ENCODE assay signal across 24 cellular contexts in the genomic region with DNA sequence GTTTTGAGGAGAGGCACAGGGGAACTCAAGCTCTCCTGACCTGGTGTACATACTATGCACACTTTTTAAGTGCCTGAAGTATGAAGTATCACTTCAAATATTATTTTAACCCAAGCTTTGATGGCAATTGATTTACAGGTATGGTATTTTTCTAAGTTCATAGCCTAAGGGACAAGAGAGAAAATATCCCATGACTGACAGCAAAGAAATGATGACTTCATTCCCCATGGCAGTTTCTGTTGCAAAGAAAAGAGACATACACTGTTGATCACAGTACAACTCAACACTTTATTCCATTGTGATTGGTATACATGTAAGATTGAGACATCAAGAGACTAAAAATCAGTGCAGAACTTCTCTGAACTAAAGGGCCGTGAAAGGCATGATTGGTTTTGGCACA.
"Had no signal": no experiment of that assay in that cellular context is flagged by ENCODE, and none has a peak within 500 bp of the region (broad histone marks: within the 10 kb centered on the region; RNA-seq: fewer than 3 reads in every experiment).

No MANE protein-coding gene starts in this region.

- H3K9me3 Mint-ChIP-seq: activated CD4-positive, alpha-beta memory T cell treated with anti-CD3 and anti-CD28 coated beads, Interleukin-2, amount 10 ng/mL, durations not matched to agents 7 days and 5 days; activated naive CD8-positive, alpha-beta T cell treated with anti-CD3 and anti-CD28 coated beads for 36 hours; memory B cell; naive thymus-derived CD4-positive, alpha-beta T cell; neural progenitor cell; stimulated activated naive CD8-positive, alpha-beta T cell treated with anti-CD3 and anti-CD28 coated beads, Interleukin-15, amount 100 ng/mL, for 72 hours; T-helper 2 cell treated with Interferon-gamma antibody and Interleukin-4, amounts not matched to agents 5 μg/mL and 100 μg/mL, for 36 hours had no signal

- H3K27ac Mint-ChIP-seq: activated CD4-positive, alpha-beta memory T cell treated with anti-CD3 and anti-CD28 coated beads, Interleukin-2, amount 10 ng/mL, durations not matched to agents 7 days and 5 days; activated CD8-positive, alpha-beta memory T cell treated with anti-CD3 and anti-CD28 coated beads, Interleukin-2, amount 10 ng/mL, durations not matched to agents 7 days and 5 days; activated naive CD8-positive, alpha-beta T cell treated with anti-CD3 and anti-CD28 coated beads for 36 hours; memory B cell; naive thymus-derived CD4-positive, alpha-beta T cell; neural progenitor cell; stimulated activated naive CD8-positive, alpha-beta T cell treated with anti-CD3 and anti-CD28 coated beads, Interleukin-15, amount 100 ng/mL, for 72 hours; T-helper 2 cell treated with Interferon-gamma antibody and Interleukin-4, amounts not matched to agents 5 μg/mL and 100 μg/mL, for 36 hours had no signal

- ATAC-seq: activated CD8-positive, alpha-beta memory T cell treated with anti-CD3 and anti-CD28 coated beads, Interleukin-2, amount 10 ng/mL, durations not matched to agents 7 days and 5 days; body of pancreas; naive thymus-derived CD4-positive, alpha-beta T cell; pancreas; sciatic nerve; stimulated activated naive CD8-positive, alpha-beta T cell treated with anti-CD3 and anti-CD28 coated beads, Interleukin-15, amount 100 ng/mL, for 72 hours had no signal

- H3K4me3 ChIP-seq: body of pancreas, dorsolateral prefrontal cortex, neural progenitor cell, pancreas, smooth muscle cell, suprapubic skin, transverse colon had no signal

- DNase-seq: activated CD4-positive, alpha-beta memory T cell treated with anti-CD3 and anti-CD28 coated beads, Interleukin-2, amount 10 ng/mL, durations not matched to agents 7 days and 5 days; activated CD4-positive, alpha-beta T cell treated with anti-CD3 and anti-CD28 coated beads for 48 hours; activated CD4-positive, CD25-positive, alpha-beta regulatory T cell; activated CD8-positive, alpha-beta memory T cell treated with anti-CD3 and anti-CD28 coated beads, Interleukin-2, amount 10 ng/mL, durations not matched to agents 7 days and 5 days; activated naive CD4-positive, alpha-beta T cell; activated naive CD8-positive, alpha-beta T cell treated with anti-CD3 and anti-CD28 coated beads for 36 hours; body of pancreas; caudate nucleus; dorsolateral prefrontal cortex; head of caudate nucleus; kidney; naive thymus-derived CD4-positive, alpha-beta T cell; pancreas; stimulated activated CD4-positive, alpha-beta T cell treated with anti-CD3 and anti-CD28 coated beads, Interleukin-4, amount 100 ng/mL, for 1 hour; stimulated activated naive CD8-positive, alpha-beta T cell treated with anti-CD3 and anti-CD28 coated beads, Interleukin-15, amount 100 ng/mL, for 72 hours; transverse colon had no signal

- H3K36me3 Mint-ChIP-seq: activated CD8-positive, alpha-beta memory T cell treated with anti-CD3 and anti-CD28 coated beads, Interleukin-2, amount 10 ng/mL, durations not matched to agents 7 days and 5 days; activated naive CD8-positive, alpha-beta T cell treated with anti-CD3 and anti-CD28 coated beads for 36 hours; naive thymus-derived CD4-positive, alpha-beta T cell had no signal

- H3K9me3 ChIP-seq: body of pancreas, pancreas, suprapubic skin, transverse colon had no signal

- H3K9ac ChIP-seq: neural progenitor cell had no signal

- H3K27me3 ChIP-seq: body of pancreas, dorsolateral prefrontal cortex, neural progenitor cell, pancreas, suprapubic skin, transverse colon had no signal

- H3K4me1 ChIP-seq: body of pancreas, neural progenitor cell, pancreas had no signal

- H3K36me3 ChIP-seq: neural progenitor cell, suprapubic skin, transverse colon had no signal

- H3K27me3 Mint-ChIP-seq: memory B cell had no signal

- H3K4me3 Mint-ChIP-seq: activated CD4-positive, alpha-beta memory T cell treated with anti-CD3 and anti-CD28 coated beads, Interleukin-2, amount 10 ng/mL, durations not matched to agents 7 days and 5 days; activated CD8-positive, alpha-beta memory T cell treated with anti-CD3 and anti-CD28 coated beads, Interleukin-2, amount 10 ng/mL, durations not matched to agents 7 days and 5 days; activated naive CD8-positive, alpha-beta T cell treated with anti-CD3 and anti-CD28 coated beads for 36 hours; memory B cell; naive thymus-derived CD4-positive, alpha-beta T cell; neural progenitor cell; stimulated activated naive CD8-positive, alpha-beta T cell treated with anti-CD3 and anti-CD28 coated beads, Interleukin-15, amount 100 ng/mL, for 72 hours; T-helper 2 cell treated with Interferon-gamma antibody and Interleukin-4, amounts not matched to agents 5 μg/mL and 100 μg/mL, for 36 hours had no signal

- FAIRE-seq: colon, frontal cortex, kidney, pancreas had no signal

- H3K4me1 Mint-ChIP-seq: neural progenitor cell had no signal

- H3K4me2 ChIP-seq: neural progenitor cell, smooth muscle cell had no signal

- H2AFZ ChIP-seq: neural progenitor cell had no signal

- H3K27ac ChIP-seq: body of pancreas, dorsolateral prefrontal cortex, neural progenitor cell, pancreas, suprapubic skin, transverse colon had no signal
